1 cellular context compared by ENCODE assay signal in genomic region chr3:188026191-188026968, GRCh38.
TF ChIP-seq lines count a peak whose summit lies in the region.

No MANE protein-coding gene starts in this region.

TF ChIP-seq in HepG2, 621 proteins besides CTCF, POLR2A, EP300 and RAD21 (continued from another document and continues in another):
- TF ChIP-seq POLR2AphosphoS2 (IDR thresholded peaks at IDR 0.05; ENCODE audit: low read depth, low read length) (no peak), AFF4 (CRISPR knock-in tag; IDR thresholded peaks at IDR 0.05) (no peak), ARNT (IDR thresholded peaks at IDR 0.05) (no peak), ZBTB42 (CRISPR knock-in tag; IDR thresholded peaks at IDR 0.05) (no peak), ZNF274 (CRISPR knock-in tag; IDR thresholded peaks at IDR 0.05) (no peak), CCDC6 (CRISPR knock-in tag; IDR thresholded peaks at IDR 0.05) (0 out of 2 replicates have a peak, but pooled peaks have one; percentile 53), SCMH1 (CRISPR knock-in tag; IDR thresholded peaks at IDR 0.05; ENCODE audit: borderline replicate concordance) (no peak), MTERF4 (CRISPR knock-in tag; IDR thresholded peaks at IDR 0.05) (no peak), ZNF253 (CRISPR knock-in tag; IDR thresholded peaks at IDR 0.05; ENCODE audit: borderline replicate concordance) (no peak), MEF2D (CRISPR knock-in tag; IDR thresholded peaks at IDR 0.05) (0 out of 2 replicates have a peak, but pooled peaks have one; percentile 44), HNF4G (IDR thresholded peaks at IDR 0.05; ENCODE audit: borderline replicate concordance, low read depth, low read length) (peak; percentile 21), HNF4G (CRISPR knock-in tag; IDR thresholded peaks at IDR 0.05; ENCODE audit: borderline replicate concordance, low read depth) (0 out of 2 replicates have a peak, but pooled peaks have one; percentile 37), DR1 (CRISPR knock-in tag; IDR thresholded peaks at IDR 0.05) (no peak), PAF1 (CRISPR knock-in tag; IDR thresholded peaks at IDR 0.05) (no peak), ZNF224 (CRISPR knock-in tag; IDR thresholded peaks at IDR 0.05) (peak; percentile 72; the same call in 1 of the 2 replicates), ZNF598 (CRISPR knock-in tag; IDR thresholded peaks at IDR 0.05; ENCODE audit: borderline replicate concordance) (no peak), SALL1 (CRISPR knock-in tag; IDR thresholded peaks at IDR 0.05) (peak; percentile 54), ZMYM2 (CRISPR knock-in tag; IDR thresholded peaks at IDR 0.05) (0 out of 2 replicates have a peak, but pooled peaks have one; percentile 59), RFX3 (CRISPR knock-in tag; IDR thresholded peaks at IDR 0.05) (no peak), JUND (CRISPR knock-in tag; IDR thresholded peaks at IDR 0.05) (peak; percentile 65; the same call in 1 of the 2 replicates), FIP1L1 (IDR thresholded peaks at IDR 0.05; ENCODE audit: borderline replicate concordance, insufficient read depth, low read depth, low read length) (no peak), KMT2A (CRISPR knock-in tag; IDR thresholded peaks at IDR 0.05) (no peak), NR3C1 (CRISPR knock-in tag; IDR thresholded peaks at IDR 0.05) (no peak), HNF1B (CRISPR knock-in tag; IDR thresholded peaks at IDR 0.05) (peak; percentile 23; the same call in 1 of the 2 replicates), DNMT3B (CRISPR knock-in tag; conservative IDR thresholded peaks at IDR 0.05) (no peak; the same call in 1 of the 2 replicates), NR2F6 (IDR thresholded peaks at IDR 0.05) (peak; percentile 64), NR2F6 (CRISPR knock-in tag; IDR thresholded peaks at IDR 0.05) (peak; percentile 61), CEBPB (IDR thresholded peaks at IDR 0.05; ENCODE audit: borderline replicate concordance, low read depth, low read length) (peak; percentile 7; the same call in 1 of the 2 replicates), MATR3 (CRISPR knock-in tag; IDR thresholded peaks at IDR 0.05) (no peak)
- TF ChIP-seq, protein P1, sequence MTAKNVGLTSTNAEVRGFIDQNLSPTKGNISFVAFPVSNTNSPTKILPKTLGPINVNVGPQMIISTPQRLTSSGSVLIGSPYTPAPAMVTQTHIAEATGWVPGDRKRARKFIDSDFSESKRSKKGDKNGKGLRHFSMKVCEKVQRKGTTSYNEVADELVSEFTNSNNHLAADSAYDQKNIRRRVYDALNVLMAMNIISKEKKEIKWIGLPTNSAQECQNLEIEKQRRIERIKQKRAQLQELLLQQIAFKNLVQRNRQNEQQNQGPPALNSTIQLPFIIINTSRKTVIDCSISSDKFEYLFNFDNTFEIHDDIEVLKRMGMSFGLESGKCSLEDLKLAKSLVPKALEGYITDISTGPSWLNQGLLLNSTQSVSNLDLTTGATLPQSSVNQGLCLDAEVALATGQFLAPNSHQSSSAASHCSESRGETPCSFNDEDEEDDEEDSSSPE (CRISPR knock-in tag; IDR thresholded peaks at IDR 0.05), result no peak
- TF ChIP-seq, protein P2, sequence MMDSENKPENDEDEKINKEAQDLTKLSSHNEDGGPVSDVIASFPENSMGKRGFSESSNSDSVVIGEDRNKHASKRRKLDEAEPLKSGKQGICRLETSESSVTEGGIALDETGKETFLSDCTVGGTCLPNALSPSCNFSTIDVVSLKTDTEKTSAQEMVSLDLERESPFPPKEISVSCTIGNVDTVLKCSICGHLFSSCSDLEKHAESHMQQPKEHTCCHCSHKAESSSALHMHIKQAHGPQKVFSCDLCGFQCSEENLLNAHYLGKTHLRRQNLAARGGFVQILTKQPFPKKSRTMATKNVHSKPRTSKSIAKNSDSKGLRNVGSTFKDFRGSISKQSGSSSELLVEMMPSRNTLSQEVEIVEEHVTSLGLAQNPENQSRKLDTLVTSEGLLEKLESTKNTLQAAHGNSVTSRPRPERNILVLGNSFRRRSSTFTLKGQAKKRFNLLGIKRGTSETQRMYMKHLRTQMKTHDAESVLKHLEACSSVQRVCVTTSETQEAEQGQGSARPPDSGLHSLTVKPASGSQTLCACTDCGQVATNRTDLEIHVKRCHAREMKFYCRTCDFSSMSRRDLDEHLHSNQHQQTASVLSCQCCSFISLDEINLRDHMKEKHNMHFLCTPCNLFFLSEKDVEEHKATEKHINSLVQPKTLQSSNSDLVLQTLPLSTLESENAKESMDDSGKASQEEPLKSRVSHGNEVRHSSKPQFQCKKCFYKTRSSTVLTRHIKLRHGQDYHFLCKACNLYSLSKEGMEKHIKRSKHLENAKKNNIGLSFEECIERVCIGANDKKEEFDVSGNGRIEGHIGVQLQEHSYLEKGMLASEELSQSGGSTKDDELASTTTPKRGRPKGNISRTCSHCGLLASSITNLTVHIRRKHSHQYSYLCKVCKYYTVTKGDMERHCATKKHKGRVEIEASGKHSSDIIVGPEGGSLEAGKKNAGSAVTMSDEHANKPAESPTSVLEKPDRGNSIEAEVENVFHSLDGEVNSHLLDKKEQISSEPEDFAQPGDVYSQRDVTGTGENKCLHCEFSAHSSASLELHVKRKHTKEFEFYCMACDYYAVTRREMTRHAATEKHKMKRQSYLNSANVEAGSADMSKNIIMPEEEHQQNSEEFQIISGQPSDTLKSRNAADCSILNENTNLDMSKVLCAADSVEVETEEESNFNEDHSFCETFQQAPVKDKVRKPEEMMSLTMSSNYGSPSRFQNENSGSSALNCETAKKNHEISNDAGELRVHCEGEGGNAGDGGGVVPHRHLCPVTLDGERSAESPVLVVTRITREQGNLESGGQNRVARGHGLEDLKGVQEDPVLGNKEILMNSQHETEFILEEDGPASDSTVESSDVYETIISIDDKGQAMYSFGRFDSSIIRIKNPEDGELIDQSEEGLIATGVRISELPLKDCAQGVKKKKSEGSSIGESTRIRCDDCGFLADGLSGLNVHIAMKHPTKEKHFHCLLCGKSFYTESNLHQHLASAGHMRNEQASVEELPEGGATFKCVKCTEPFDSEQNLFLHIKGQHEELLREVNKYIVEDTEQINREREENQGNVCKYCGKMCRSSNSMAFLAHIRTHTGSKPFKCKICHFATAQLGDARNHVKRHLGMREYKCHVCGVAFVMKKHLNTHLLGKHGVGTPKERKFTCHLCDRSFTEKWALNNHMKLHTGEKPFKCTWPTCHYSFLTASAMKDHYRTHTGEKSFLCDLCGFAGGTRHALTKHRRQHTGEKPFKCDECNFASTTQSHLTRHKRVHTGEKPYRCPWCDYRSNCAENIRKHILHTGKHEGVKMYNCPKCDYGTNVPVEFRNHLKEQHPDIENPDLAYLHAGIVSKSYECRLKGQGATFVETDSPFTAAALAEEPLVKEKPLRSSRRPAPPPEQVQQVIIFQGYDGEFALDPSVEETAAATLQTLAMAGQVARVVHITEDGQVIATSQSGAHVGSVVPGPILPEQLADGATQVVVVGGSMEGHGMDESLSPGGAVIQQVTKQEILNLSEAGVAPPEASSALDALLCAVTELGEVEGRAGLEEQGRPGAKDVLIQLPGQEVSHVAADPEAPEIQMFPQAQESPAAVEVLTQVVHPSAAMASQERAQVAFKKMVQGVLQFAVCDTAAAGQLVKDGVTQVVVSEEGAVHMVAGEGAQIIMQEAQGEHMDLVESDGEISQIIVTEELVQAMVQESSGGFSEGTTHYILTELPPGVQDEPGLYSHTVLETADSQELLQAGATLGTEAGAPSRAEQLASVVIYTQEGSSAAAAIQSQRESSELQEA (CRISPR knock-in tag; IDR thresholded peaks at IDR 0.05; ENCODE audit: not compliant biosample characterization), result no peak
- TF ChIP-seq, protein P3, sequence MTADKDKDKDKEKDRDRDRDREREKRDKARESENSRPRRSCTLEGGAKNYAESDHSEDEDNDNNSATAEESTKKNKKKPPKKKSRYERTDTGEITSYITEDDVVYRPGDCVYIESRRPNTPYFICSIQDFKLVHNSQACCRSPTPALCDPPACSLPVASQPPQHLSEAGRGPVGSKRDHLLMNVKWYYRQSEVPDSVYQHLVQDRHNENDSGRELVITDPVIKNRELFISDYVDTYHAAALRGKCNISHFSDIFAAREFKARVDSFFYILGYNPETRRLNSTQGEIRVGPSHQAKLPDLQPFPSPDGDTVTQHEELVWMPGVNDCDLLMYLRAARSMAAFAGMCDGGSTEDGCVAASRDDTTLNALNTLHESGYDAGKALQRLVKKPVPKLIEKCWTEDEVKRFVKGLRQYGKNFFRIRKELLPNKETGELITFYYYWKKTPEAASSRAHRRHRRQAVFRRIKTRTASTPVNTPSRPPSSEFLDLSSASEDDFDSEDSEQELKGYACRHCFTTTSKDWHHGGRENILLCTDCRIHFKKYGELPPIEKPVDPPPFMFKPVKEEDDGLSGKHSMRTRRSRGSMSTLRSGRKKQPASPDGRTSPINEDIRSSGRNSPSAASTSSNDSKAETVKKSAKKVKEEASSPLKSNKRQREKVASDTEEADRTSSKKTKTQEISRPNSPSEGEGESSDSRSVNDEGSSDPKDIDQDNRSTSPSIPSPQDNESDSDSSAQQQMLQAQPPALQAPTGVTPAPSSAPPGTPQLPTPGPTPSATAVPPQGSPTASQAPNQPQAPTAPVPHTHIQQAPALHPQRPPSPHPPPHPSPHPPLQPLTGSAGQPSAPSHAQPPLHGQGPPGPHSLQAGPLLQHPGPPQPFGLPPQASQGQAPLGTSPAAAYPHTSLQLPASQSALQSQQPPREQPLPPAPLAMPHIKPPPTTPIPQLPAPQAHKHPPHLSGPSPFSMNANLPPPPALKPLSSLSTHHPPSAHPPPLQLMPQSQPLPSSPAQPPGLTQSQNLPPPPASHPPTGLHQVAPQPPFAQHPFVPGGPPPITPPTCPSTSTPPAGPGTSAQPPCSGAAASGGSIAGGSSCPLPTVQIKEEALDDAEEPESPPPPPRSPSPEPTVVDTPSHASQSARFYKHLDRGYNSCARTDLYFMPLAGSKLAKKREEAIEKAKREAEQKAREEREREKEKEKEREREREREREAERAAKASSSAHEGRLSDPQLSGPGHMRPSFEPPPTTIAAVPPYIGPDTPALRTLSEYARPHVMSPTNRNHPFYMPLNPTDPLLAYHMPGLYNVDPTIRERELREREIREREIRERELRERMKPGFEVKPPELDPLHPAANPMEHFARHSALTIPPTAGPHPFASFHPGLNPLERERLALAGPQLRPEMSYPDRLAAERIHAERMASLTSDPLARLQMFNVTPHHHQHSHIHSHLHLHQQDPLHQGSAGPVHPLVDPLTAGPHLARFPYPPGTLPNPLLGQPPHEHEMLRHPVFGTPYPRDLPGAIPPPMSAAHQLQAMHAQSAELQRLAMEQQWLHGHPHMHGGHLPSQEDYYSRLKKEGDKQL (CRISPR knock-in tag; IDR thresholded peaks at IDR 0.05; ENCODE audit: low read depth), result 0 out of 2 replicates have a peak, but pooled peaks have one; percentile 28
- TF ChIP-seq, protein P4, sequence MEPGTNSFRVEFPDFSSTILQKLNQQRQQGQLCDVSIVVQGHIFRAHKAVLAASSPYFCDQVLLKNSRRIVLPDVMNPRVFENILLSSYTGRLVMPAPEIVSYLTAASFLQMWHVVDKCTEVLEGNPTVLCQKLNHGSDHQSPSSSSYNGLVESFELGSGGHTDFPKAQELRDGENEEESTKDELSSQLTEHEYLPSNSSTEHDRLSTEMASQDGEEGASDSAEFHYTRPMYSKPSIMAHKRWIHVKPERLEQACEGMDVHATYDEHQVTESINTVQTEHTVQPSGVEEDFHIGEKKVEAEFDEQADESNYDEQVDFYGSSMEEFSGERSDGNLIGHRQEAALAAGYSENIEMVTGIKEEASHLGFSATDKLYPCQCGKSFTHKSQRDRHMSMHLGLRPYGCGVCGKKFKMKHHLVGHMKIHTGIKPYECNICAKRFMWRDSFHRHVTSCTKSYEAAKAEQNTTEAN (CRISPR knock-in tag; conservative IDR thresholded peaks at IDR 0.05), result 0 out of 2 replicates have a peak, but pooled peaks have one; percentile 23
